In the genomic region with DNA sequence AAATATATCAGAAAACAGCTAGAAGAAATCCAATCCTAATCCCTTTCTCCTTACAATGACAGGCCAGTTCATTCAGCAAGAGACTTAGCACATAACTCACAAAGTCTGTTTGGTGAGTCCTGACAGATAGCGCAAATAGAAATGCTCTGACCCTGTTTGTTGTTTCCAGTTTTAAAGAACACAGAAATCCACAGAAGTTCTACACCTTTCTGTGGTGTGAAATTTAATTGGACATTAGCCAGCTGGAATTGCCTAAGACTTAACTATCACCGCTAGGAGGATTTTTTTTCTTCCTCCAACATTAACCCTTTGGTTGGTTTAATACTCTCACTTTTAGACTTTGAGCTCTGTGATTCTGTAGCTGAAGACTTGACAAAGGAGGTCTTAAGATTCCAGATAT, we compare ENCODE assay signal across 19 cellular contexts. TPM values are rescaled to one million over a fixed set of nuclear protein-coding genes. Genes with fewer than 3 reads are reported as not detected.
A peak's percentile ranks its signal among the peaks of the same experiment; 100 is the strongest.
DNase-seq lines count a peak whose midpoint lies in the region; ATAC-seq, FAIRE-seq and TF ChIP-seq lines count a peak whose summit lies in the region.
"Had no signal": no experiment of that assay in that cellular context is flagged by ENCODE, and none has a peak within 500 bp of the region (broad histone marks: within the 10 kb centered on the region; RNA-seq: fewer than 3 reads in every experiment).

No MANE protein-coding gene starts in this region.

- TF ChIP-seq CTCF in A673 (conservative IDR thresholded peaks at IDR 0.05; ENCODE audit: low read depth, low read length) (no peak; the same call in 1 of the 2 replicates), epithelial cell of esophagus (IDR thresholded peaks at IDR 0.05; ENCODE audit: insufficient read depth, low read depth, low read length, missing control alignments) (peak; percentile 18), liver (IDR thresholded peaks at IDR 0.05; ENCODE audit: low read depth, low read length, missing input control) (peak; percentile 16)

- WGBS in liver = 26% methylated on average over 2 of the region's 2 CpGs

- no peak overlapping the region for H3K4me3 ChIP-seq in A673 (ENCODE audit: low read depth, low read length, poor library complexity, severe bottlenecking)
- no peak overlapping the region for H3K4me3 ChIP-seq in epithelial cell of esophagus (ENCODE audit: low read length)
- H3K4me3 ChIP-seq in liver (ENCODE audit: low read depth in 1 of 3, low read length in 3 of 3) = no peak overlapping the region

- no peaks in the 10 kb centered on the region for H3K27me3 ChIP-seq in A673 (replicated peaks; ENCODE audit: insufficient read depth, low read depth, low read length, poor library complexity)
- H3K27me3 ChIP-seq in liver (ENCODE audit: control insufficient read depth in 4 of 4, insufficient read depth in 4 of 4, low read length in 3 of 4) = no peaks in the 10 kb centered on the region

- H3K4me1 ChIP-seq in A673 (ENCODE audit: insufficient read depth, low read length, poor library complexity, severe bottlenecking) = peaks cover 5% of the 10 kb centered on the region
- H3K4me1 ChIP-seq in liver (ENCODE audit: control insufficient read depth in 4 of 4, insufficient read depth in 4 of 4, low read length in 3 of 4) = peaks cover 21 to 64% (median 52%) of the 10 kb centered on the region in 4 donors

- intact Hi-C loops in A673 (cut with micrococcal nuclease; ENCODE audit: unreplicated experiment) = no loop called here

- POLR2A ChIA-PET in A673 (lab: Charles Lee; ENCODE audit: low non-redundant PET) = interaction anchor here (0.6 kb wide), 1 partner anchor 1260 kb away, joined by 4 read pairs; no protein-coding TSS in a partner anchor

- no peak for FAIRE-seq in urothelium cell line (lab: Jason Lieb, UNC)
- FAIRE-seq: H54, RCC 7860 had no signal

- H3K9ac ChIP-seq in liver (ENCODE audit: low read depth in 1 of 2, low read length in 2 of 2) = no peak overlapping the region

- CTCF ChIA-PET in A673 (lab: Charles Lee) = no interaction called here

- no peak overlapping the region for H3K27ac ChIP-seq in A673 (ENCODE audit: low read depth, low read length, poor library complexity, severe bottlenecking)
- H3K27ac ChIP-seq in liver (ENCODE audit: low read depth in 1 of 2, low read length in 2 of 2) = peak overlapping the region; percentile 9 to 53

- DNase-seq in A673 (ENCODE audit: low spot score) (peak; percentile 37), OCI-M1 (lab: John Stamatoyannopoulos, UW) (peak; percentile 23), epithelial cell of esophagus (ENCODE audit: low read depth) (peak; percentile 49), urothelium cell line (ENCODE audit: low spot score) (no peak), NCI-H345 (lab: John Stamatoyannopoulos, UW) (no peak), ACHN (no peak)
- DNase-seq: C1 segment of cervical spinal cord; CD8-positive, alpha-beta memory T cell; DMS79 treated with DMSO at 0.1 percent for 48 hours; NCI-H1105 treated with DMSO at 0.1 percent for 48 hours; NCI-H187; NCI-H2227 treated with DMSO at 0.1 percent for 48 hours; NCI-H524 treated with DMSO at 0.1 percent for 48 hours had no signal

- TF ChIP-seq RAD21 in liver (IDR thresholded peaks at IDR 0.05) = peak in 1 of 2 donors; percentile 10

- H3K9me3 ChIP-seq in A673 (ENCODE audit: low read depth, low read length, poor library complexity, severe bottlenecking) (no peaks in the 10 kb centered on the region), liver (ENCODE audit: control insufficient read depth in 4 of 4, low read length in 3 of 4) (no peaks in the 10 kb centered on the region)

- in situ Hi-C loops in ACHN (cut with HindIII; ENCODE audit: low pct_ligation_motif_present, low pct_unique_long_range_greater_than_20kb, low sequenced_read_pairs) = no loop called here

- no peaks in the 10 kb centered on the region for H3K36me3 ChIP-seq in A673 (ENCODE audit: insufficient read depth, low read length, poor library complexity, severe bottlenecking)
- H3K36me3 ChIP-seq in liver (ENCODE audit: control insufficient read depth in 4 of 4, insufficient read depth in 3 of 4, low read depth in 1 of 4, low read length in 3 of 4) = peaks cover 0 to 27% (median 11%) of the 10 kb centered on the region in 4 donors

- no TSS peak for BruUV-seq in A673 (replicated peaks; lab: Mats Ljungman, UMichigan)

- no peak for ATAC-seq in GM18517 (IDR thresholded peaks at IDR 0.05; ENCODE audit: unreplicated experiment)
- ATAC-seq: Right ventricle myocardium inferior had no signal

TF ChIP-seq in liver, 16 proteins besides CTCF, POLR2A, EP300 and RAD21:
- peak; percentile 51 to 58 for TF ChIP-seq HNF4A (conservative IDR thresholded peaks at IDR 0.05)
- no peak for TF ChIP-seq EGR1 (IDR thresholded peaks at IDR 0.05; ENCODE audit: low read depth in 2 of 2)
- TF ChIP-seq, protein P1, sequence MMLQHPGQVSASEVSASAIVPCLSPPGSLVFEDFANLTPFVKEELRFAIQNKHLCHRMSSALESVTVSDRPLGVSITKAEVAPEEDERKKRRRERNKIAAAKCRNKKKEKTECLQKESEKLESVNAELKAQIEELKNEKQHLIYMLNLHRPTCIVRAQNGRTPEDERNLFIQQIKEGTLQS (IDR thresholded peaks at IDR 0.05) = peak; percentile 16
- peak in 1 of 2 donors; percentile 11 for TF ChIP-seq JUND (IDR thresholded peaks at IDR 0.05)
- peak; percentile 39 to 74 for TF ChIP-seq RXRA (IDR thresholded peaks at IDR 0.05)
- no peak for TF ChIP-seq FOXA1 (IDR thresholded peaks at IDR 0.05)
- TF ChIP-seq, protein P2, sequence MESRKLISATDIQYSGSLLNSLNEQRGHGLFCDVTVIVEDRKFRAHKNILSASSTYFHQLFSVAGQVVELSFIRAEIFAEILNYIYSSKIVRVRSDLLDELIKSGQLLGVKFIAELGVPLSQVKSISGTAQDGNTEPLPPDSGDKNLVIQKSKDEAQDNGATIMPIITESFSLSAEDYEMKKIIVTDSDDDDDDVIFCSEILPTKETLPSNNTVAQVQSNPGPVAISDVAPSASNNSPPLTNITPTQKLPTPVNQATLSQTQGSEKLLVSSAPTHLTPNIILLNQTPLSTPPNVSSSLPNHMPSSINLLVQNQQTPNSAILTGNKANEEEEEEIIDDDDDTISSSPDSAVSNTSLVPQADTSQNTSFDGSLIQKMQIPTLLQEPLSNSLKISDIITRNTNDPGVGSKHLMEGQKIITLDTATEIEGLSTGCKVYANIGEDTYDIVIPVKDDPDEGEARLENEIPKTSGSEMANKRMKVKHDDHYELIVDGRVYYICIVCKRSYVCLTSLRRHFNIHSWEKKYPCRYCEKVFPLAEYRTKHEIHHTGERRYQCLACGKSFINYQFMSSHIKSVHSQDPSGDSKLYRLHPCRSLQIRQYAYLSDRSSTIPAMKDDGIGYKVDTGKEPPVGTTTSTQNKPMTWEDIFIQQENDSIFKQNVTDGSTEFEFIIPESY (IDR thresholded peaks at IDR 0.05) = peak; percentile 44
- TF ChIP-seq, protein P3, sequence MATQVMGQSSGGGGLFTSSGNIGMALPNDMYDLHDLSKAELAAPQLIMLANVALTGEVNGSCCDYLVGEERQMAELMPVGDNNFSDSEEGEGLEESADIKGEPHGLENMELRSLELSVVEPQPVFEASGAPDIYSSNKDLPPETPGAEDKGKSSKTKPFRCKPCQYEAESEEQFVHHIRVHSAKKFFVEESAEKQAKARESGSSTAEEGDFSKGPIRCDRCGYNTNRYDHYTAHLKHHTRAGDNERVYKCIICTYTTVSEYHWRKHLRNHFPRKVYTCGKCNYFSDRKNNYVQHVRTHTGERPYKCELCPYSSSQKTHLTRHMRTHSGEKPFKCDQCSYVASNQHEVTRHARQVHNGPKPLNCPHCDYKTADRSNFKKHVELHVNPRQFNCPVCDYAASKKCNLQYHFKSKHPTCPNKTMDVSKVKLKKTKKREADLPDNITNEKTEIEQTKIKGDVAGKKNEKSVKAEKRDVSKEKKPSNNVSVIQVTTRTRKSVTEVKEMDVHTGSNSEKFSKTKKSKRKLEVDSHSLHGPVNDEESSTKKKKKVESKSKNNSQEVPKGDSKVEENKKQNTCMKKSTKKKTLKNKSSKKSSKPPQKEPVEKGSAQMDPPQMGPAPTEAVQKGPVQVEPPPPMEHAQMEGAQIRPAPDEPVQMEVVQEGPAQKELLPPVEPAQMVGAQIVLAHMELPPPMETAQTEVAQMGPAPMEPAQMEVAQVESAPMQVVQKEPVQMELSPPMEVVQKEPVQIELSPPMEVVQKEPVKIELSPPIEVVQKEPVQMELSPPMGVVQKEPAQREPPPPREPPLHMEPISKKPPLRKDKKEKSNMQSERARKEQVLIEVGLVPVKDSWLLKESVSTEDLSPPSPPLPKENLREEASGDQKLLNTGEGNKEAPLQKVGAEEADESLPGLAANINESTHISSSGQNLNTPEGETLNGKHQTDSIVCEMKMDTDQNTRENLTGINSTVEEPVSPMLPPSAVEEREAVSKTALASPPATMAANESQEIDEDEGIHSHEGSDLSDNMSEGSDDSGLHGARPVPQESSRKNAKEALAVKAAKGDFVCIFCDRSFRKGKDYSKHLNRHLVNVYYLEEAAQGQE (IDR thresholded peaks at IDR 0.05) = peak; percentile 53

RNA-seq across cellular contexts. Expression of a gene that starts 30.8 kb away (rescaled TPM):
- total RNA-seq in A673 (2021) (not detected in 2 replicates), liver (1 to 10 TPM in 1 of 2 donors, under 1 TPM in 1; 0.42 to 3.0 TPM)
- polyA plus RNA-seq in liver = 1 to 10 TPM in 1 of 2 donors, under 1 TPM in 1; 0.07 to 1.1 TPM
- total RNA-seq: SK-MEL-5 had no signal
- polyA plus RNA-seq: CD8-positive, alpha-beta memory T cell had no signal

RNA-seq across cellular contexts. Expression of a gene that starts 52.8 kb away (rescaled TPM):
- total RNA-seq in A673 (2021) (0.77 and 0.79 TPM in 2 replicates), liver (100 to 1,000 TPM in 1 of 2 donors, 10 to 100 TPM in 1; 80.2 to 504 TPM)
- polyA plus RNA-seq in liver = 100 to 1,000 TPM; 102 to 331 TPM
- total RNA-seq: Right ventricle myocardium inferior had no signal

Comparison
In these comparisons a context has a peak if more than half of its experiments do, and no peak if none do; other contexts are left out.
1. DNase-seq: peak in A673 (single experiment), OCI-M1 (single experiment) and epithelial cell of esophagus (single experiment); none in urothelium cell line (single experiment), NCI-H345 (single experiment) and ACHN (single experiment).
2. RNA of a gene that starts 52.8 kb away (total RNA-seq): 80.2 to 504 TPM in liver; 0.77 to 0.79 TPM in A673; every median in the first group is over 10 times any median in the second.